Comparison of ENCODE assay signal across 1 cellular context in the genomic region with DNA sequence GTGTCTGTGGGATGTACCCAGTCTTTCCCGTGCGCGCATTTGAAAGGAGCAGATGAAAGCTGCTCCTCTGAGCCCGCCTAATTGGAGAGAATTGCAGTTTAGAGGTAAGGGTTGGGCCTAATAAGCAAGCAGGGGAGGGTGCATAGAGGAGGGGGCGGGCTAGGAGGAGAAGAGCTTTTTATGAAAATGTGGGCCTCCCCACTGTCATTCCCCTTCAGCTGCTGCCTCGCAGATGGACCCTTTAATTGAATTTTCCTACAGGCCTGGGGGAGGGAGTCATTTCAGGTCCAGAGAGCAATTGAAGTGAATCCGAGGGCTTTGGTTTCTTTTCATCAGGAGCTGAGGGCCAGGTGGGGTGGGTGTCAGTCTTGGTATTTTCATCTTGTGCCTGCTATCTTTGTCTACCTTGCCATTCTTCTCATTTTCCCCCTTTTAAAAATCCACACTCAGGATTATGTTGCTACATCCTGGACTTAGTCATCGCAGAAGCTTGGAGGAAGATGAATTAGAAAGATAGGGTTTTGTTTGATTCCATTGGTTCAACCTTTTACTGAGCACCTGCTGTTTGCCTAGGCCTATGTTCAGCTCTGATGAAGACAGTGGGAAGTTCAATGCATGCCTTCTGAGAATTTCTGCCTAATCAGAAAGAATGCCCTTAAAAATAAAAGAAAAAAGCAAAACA.
TF ChIP-seq lines count a peak whose summit lies in the region.

No MANE protein-coding gene starts in this region.

TF ChIP-seq in WTC11, 78 proteins besides CTCF, POLR2A, EP300 and RAD21 (continued from another document):
- TF ChIP-seq, protein P1, sequence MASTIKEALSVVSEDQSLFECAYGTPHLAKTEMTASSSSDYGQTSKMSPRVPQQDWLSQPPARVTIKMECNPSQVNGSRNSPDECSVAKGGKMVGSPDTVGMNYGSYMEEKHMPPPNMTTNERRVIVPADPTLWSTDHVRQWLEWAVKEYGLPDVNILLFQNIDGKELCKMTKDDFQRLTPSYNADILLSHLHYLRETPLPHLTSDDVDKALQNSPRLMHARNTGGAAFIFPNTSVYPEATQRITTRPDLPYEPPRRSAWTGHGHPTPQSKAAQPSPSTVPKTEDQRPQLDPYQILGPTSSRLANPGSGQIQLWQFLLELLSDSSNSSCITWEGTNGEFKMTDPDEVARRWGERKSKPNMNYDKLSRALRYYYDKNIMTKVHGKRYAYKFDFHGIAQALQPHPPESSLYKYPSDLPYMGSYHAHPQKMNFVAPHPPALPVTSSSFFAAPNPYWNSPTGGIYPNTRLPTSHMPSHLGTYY (CRISPR knock-in tag; IDR thresholded peaks at IDR 0.05) = no peak
- TF ChIP-seq JUN (CRISPR knock-in tag; IDR thresholded peaks at IDR 0.05) (no peak), RELA (CRISPR knock-in tag; IDR thresholded peaks at IDR 0.05; ENCODE audit: borderline replicate concordance) (no peak)
- TF ChIP-seq, protein P2, sequence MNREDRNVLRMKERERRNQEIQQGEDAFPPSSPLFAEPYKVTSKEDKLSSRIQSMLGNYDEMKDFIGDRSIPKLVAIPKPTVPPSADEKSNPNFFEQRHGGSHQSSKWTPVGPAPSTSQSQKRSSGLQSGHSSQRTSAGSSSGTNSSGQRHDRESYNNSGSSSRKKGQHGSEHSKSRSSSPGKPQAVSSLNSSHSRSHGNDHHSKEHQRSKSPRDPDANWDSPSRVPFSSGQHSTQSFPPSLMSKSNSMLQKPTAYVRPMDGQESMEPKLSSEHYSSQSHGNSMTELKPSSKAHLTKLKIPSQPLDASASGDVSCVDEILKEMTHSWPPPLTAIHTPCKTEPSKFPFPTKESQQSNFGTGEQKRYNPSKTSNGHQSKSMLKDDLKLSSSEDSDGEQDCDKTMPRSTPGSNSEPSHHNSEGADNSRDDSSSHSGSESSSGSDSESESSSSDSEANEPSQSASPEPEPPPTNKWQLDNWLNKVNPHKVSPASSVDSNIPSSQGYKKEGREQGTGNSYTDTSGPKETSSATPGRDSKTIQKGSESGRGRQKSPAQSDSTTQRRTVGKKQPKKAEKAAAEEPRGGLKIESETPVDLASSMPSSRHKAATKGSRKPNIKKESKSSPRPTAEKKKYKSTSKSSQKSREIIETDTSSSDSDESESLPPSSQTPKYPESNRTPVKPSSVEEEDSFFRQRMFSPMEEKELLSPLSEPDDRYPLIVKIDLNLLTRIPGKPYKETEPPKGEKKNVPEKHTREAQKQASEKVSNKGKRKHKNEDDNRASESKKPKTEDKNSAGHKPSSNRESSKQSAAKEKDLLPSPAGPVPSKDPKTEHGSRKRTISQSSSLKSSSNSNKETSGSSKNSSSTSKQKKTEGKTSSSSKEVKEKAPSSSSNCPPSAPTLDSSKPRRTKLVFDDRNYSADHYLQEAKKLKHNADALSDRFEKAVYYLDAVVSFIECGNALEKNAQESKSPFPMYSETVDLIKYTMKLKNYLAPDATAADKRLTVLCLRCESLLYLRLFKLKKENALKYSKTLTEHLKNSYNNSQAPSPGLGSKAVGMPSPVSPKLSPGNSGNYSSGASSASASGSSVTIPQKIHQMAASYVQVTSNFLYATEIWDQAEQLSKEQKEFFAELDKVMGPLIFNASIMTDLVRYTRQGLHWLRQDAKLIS (CRISPR knock-in tag; IDR thresholded peaks at IDR 0.05; ENCODE audit: borderline replicate concordance) = no peak
- TF ChIP-seq, protein P3, sequence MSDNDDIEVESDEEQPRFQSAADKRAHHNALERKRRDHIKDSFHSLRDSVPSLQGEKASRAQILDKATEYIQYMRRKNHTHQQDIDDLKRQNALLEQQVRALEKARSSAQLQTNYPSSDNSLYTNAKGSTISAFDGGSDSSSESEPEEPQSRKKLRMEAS (CRISPR knock-in tag; IDR thresholded peaks at IDR 0.05) = 0 out of 2 replicates have a peak, but pooled peaks have one; percentile 14
